Comparison of ENCODE assay signal across 13 cellular contexts in genomic region chr3:38648024-38648658, GRCh38. TPM values are rescaled to one million over a fixed set of nuclear protein-coding genes. Genes with fewer than 3 reads are reported as not detected.
A peak's percentile ranks its signal among the peaks of the same experiment; 100 is the strongest.
DNase-seq lines count a peak whose midpoint lies in the region; ATAC-seq and TF ChIP-seq lines count a peak whose summit lies in the region.
"Had no signal": no experiment of that assay in that cellular context is flagged by ENCODE, and none has a peak within 500 bp of the region (broad histone marks: within the 10 kb centered on the region; RNA-seq: fewer than 3 reads in every experiment).

No MANE protein-coding gene starts in this region.

- H3K27ac Mint-ChIP-seq in activated T-helper 17 cell treated with anti-CD3 and anti-CD28 coated beads, Interleukin-2, amount 50 U/mL, for 72 hours = no peak overlapping the region
- H3K27ac Mint-ChIP-seq: mesothelial cell of epicardium had no signal

- H3K4me3 ChIP-seq in heart left ventricle = peak overlapping the region; percentile 45 to 86 (median 68)
- peak overlapping the region; percentile 76 for H3K4me3 ChIP-seq in iPS-20b (ENCODE audit: low read length)
- H3K4me3 ChIP-seq in vagina = peak overlapping the region in 1 of 2 donors; percentile 93
- H3K4me3 ChIP-seq in testis = no peak overlapping the region
- H3K4me3 ChIP-seq in trophoblast cell (ENCODE audit: low read depth, low read length) = no peak overlapping the region

- H2AFZ ChIP-seq in trophoblast cell (ENCODE audit: insufficient read depth, low read length, poor library complexity) = no peak overlapping the region

- no peak overlapping the region for H4K8ac ChIP-seq in trophoblast cell (ENCODE audit: low read depth, low read length)

- no peak overlapping the region for H4K91ac ChIP-seq in trophoblast cell (ENCODE audit: low read depth, low read length)

- no peak overlapping the region for H3K4ac ChIP-seq in trophoblast cell (ENCODE audit: low read depth, low read length)

- H3K9me3 Mint-ChIP-seq in activated T-helper 17 cell treated with anti-CD3 and anti-CD28 coated beads, Interleukin-2, amount 50 U/mL, for 72 hours = no peaks in the 10 kb centered on the region
- H3K9me3 Mint-ChIP-seq: mesothelial cell of epicardium had no signal

- no peak overlapping the region for H3K23ac ChIP-seq in trophoblast cell (ENCODE audit: low read length)

- H3K9ac ChIP-seq in iPS-20b (ENCODE audit: low read depth, low read length) (no peak overlapping the region), trophoblast cell (ENCODE audit: low read length) (no peak overlapping the region)

- H2BK5ac ChIP-seq in trophoblast cell (ENCODE audit: low read depth, low read length, poor library complexity) = no peak overlapping the region

- no peak overlapping the region for H2BK12ac ChIP-seq in trophoblast cell (ENCODE audit: low read length)

- no peak overlapping the region for H3K18ac ChIP-seq in trophoblast cell (ENCODE audit: low read length)

- TF ChIP-seq POLR2A in heart left ventricle (IDR thresholded peaks at IDR 0.05) (no peak), vagina (IDR thresholded peaks at IDR 0.05) (no peak), testis (IDR thresholded peaks at IDR 0.05) (no peak)

- intact Hi-C loops in heart left ventricle (cut with DNase I) (loop anchor here in 4 of 10 donors (2.0 to 5.0 kb wide), 3 partner anchors 33 to 71 kb away; no protein-coding TSS in a partner anchor), left ventricle myocardium superior (cut with micrococcal nuclease) (no loop called here), vagina (cut with DNase I) (no loop called here), testis (cut with DNase I; ENCODE audit: low total_unique reads) (no loop called here)

- H2AK5ac ChIP-seq in trophoblast cell (ENCODE audit: low read length) = no peak overlapping the region

- H3K36me3 ChIP-seq in heart left ventricle (no peaks in the 10 kb centered on the region), iPS-20b (ENCODE audit: insufficient read depth, low read depth, low read length) (no peaks in the 10 kb centered on the region), vagina (no peaks in the 10 kb centered on the region), testis (ENCODE audit: low read depth, missing control alignments) (no peaks in the 10 kb centered on the region), trophoblast cell (ENCODE audit: control insufficient read depth in 1 of 2, insufficient read depth in 2 of 2, low read length in 2 of 2) (no peaks in the 10 kb centered on the region)

- no peaks in the 10 kb centered on the region for H3K4me1 Mint-ChIP-seq in activated T-helper 17 cell treated with anti-CD3 and anti-CD28 coated beads, Interleukin-2, amount 50 U/mL, for 72 hours

- H3K27me3 ChIP-seq in heart left ventricle (peaks cover 0 to 43% (median 12%) of the 10 kb centered on the region in 9 donors), iPS-20b (ENCODE audit: insufficient read depth, low read length) (peaks cover 93% of the 10 kb centered on the region), vagina (no peaks in the 10 kb centered on the region), testis (no peaks in the 10 kb centered on the region), trophoblast cell (ENCODE audit: insufficient read depth, low read length) (peaks cover 21% of the 10 kb centered on the region)

- H3K4me3 Mint-ChIP-seq in activated T-helper 17 cell treated with anti-CD3 and anti-CD28 coated beads, Interleukin-2, amount 50 U/mL, for 72 hours = peak overlapping the region; percentile 52
- H3K4me3 Mint-ChIP-seq: mesothelial cell of epicardium had no signal

- H3K36me3 Mint-ChIP-seq in activated T-helper 17 cell treated with anti-CD3 and anti-CD28 coated beads, Interleukin-2, amount 50 U/mL, for 72 hours (ENCODE audit: low read depth) = no peaks in the 10 kb centered on the region
- H3K36me3 Mint-ChIP-seq: mesothelial cell of epicardium had no signal

- H3K14ac ChIP-seq in trophoblast cell (ENCODE audit: low read length) = no peak overlapping the region

- TF ChIP-seq CTCF in heart left ventricle (IDR thresholded peaks at IDR 0.05) (no peak), vagina (IDR thresholded peaks at IDR 0.05) (no peak), testis (IDR thresholded peaks at IDR 0.05) (no peak)

- no peaks in the 10 kb centered on the region for H3K9me3 ChIP-seq in heart left ventricle
- no peaks in the 10 kb centered on the region for H3K9me3 ChIP-seq in iPS-20b (ENCODE audit: insufficient read depth, low read depth, low read length)
- H3K9me3 ChIP-seq in vagina = no peaks in the 10 kb centered on the region
- no peaks in the 10 kb centered on the region for H3K9me3 ChIP-seq in testis
- peaks cover 6% of the 10 kb centered on the region for H3K9me3 ChIP-seq in trophoblast cell (ENCODE audit: insufficient read depth, low read depth, low read length)

- no peaks in the 10 kb centered on the region for H3K79me1 ChIP-seq in trophoblast cell (ENCODE audit: low read length)

- H3K27ac ChIP-seq in heart left ventricle (peak overlapping the region; percentile 48 to 98 (median 93)), iPS-20b (ENCODE audit: low read length) (no peak overlapping the region), vagina (no peak overlapping the region), testis (no peak overlapping the region), trophoblast cell (ENCODE audit: low read depth, low read length) (no peak overlapping the region)
- H3K27ac ChIP-seq: SK-N-MC, skin epidermis had no signal

- WGBS in heart left ventricle, 4 donors = 65 to 84% (median 67%) methylated on average over 7 of the region's 7 CpGs
- 89 to 90% methylated on average over 7 of the region's 7 CpGs for WGBS in testis, 2 donors
- no CpG with 5 or more reads among the region's 7 CpGs for WGBS in trophoblast cell (ENCODE audit: extremely low coverage, insufficient coverage, insufficient read length)

- H4K12ac ChIP-seq in trophoblast cell (ENCODE audit: low read depth, low read length) = no peak overlapping the region

- H3K4me1 ChIP-seq in heart left ventricle (peaks cover 0 to 66% (median 13%) of the 10 kb centered on the region in 12 donors), iPS-20b (ENCODE audit: insufficient read depth, low read length) (no peaks in the 10 kb centered on the region), vagina (peaks cover 4% of the 10 kb centered on the region), testis (peaks cover 3% of the 10 kb centered on the region), trophoblast cell (ENCODE audit: control insufficient read depth in 1 of 2, insufficient read depth in 2 of 2, low read length in 2 of 2) (peaks cover 9 to 11% of the 10 kb centered on the region in 2 experiments)

- no peaks in the 10 kb centered on the region for H3K79me2 ChIP-seq in trophoblast cell (ENCODE audit: control insufficient read depth, insufficient read depth, low read length, poor library complexity)

- DNase-seq in heart left ventricle (peak in 1 of 5 donors; percentile 15), left ventricle myocardium superior (no peak), vagina (ENCODE audit: extremely low spot score in 2 of 2) (peak; percentile 52 to 85), testis (no peak), NCI-H128 (lab: John Stamatoyannopoulos, UW; ENCODE audit: unreplicated experiment) (no peak), trophoblast cell (no peak)
- DNase-seq: NCI-H1105 treated with DMSO at 0.1 percent for 48 hours, NCI-H69 had no signal

- ATAC-seq in heart left ventricle (no peak), left ventricle myocardium superior (no peak)
- ATAC-seq in activated T-helper 17 cell treated with anti-CD3 and anti-CD28 coated beads, Interleukin-2, amount 50 U/mL, for 72 hours (replicated peaks) = no peak

- no peak overlapping the region for H3K4me2 ChIP-seq in trophoblast cell (ENCODE audit: low read length)

- no peak overlapping the region for H2BK120ac ChIP-seq in trophoblast cell (ENCODE audit: insufficient read depth, low read length, poor library complexity)

- H3K27me3 Mint-ChIP-seq in activated T-helper 17 cell treated with anti-CD3 and anti-CD28 coated beads, Interleukin-2, amount 50 U/mL, for 72 hours = no peaks in the 10 kb centered on the region

RNA-seq across cellular contexts. Expression of gene SCN5A, which starts 1.3 kb away (rescaled TPM):
- total RNA-seq in heart left ventricle (100 to 1,000 TPM; 133 to 242 (median 198) TPM), left ventricle myocardium superior (133 TPM), vagina (9.3 TPM), testis (under 1 TPM; 0.63 to 0.99 TPM)
- polyA plus RNA-seq in heart left ventricle (10 to 100 TPM; 88.4 to 92.5 TPM), testis (ENCODE audit: insufficient read depth, low read depth, low replicate concordance) (0.73 TPM)
- total RNA-seq in activated T-helper 17 cell treated with anti-CD3 and anti-CD28 coated beads, Interleukin-2, amount 50 U/mL, for 72 hours = under 1 TPM; 0.35 to 0.85 TPM
- polyA plus RNA-seq in trophoblast cell (2013) = 0.93 and 0.94 TPM in 2 replicates

Comparison
In these comparisons a context has a peak if more than half of its experiments do, and no peak if none do; other contexts are left out.
1. DNase-seq: peak in vagina (2 of 2); none in left ventricle myocardium superior (single experiment), testis (single experiment), NCI-H128 (single experiment) and trophoblast cell (0 of 2).
2. H3K27ac ChIP-seq: peak in heart left ventricle (12 of 12); none in iPS-20b (single experiment), vagina (single experiment), testis (0 of 2) and trophoblast cell (single experiment).
3. H3K4me3 ChIP-seq: peak in heart left ventricle (12 of 12) and iPS-20b (single experiment); none in testis (0 of 2) and trophoblast cell (single experiment).
4. RNA of gene SCN5A, which starts 1.3 kb away (total RNA-seq): 133 to 242 TPM in heart left ventricle and 133 TPM in left ventricle myocardium superior (single experiment); 9.3 TPM in vagina (single experiment), 0.63 to 0.99 TPM in testis and 0.35 to 0.85 TPM in activated T-helper 17 cell treated with anti-CD3 and anti-CD28 coated beads, Interleukin-2, amount 50 U/mL, for 72 hours; every median in the first group is over 10 times any median in the second.